1 cellular context compared by ENCODE assay signal in genomic region chr19:18594824-18595373, GRCh38.
TF ChIP-seq lines count a peak whose summit lies in the region.

No MANE protein-coding gene starts in this region.

TF ChIP-seq in H1, 55 proteins besides CTCF, POLR2A, EP300 and RAD21:
- TF ChIP-seq SP1 (IDR thresholded peaks at IDR 0.05; ENCODE audit: low read depth, low read length) (no peak), NRF1 (IDR thresholded peaks at IDR 0.05; ENCODE audit: low read depth, low read length) (no peak), PHF8 (conservative IDR thresholded peaks at IDR 0.05; ENCODE audit: low read depth, low read length) (no peak), SIN3A (conservative IDR thresholded peaks at IDR 0.05 in 1 of 2, IDR thresholded peaks at IDR 0.05 in 1 of 2; ENCODE audit: low read depth in 1 of 2, low read length in 2 of 2) (no peak)
